8 cellular contexts compared by ENCODE assay signal in the genomic region with DNA sequence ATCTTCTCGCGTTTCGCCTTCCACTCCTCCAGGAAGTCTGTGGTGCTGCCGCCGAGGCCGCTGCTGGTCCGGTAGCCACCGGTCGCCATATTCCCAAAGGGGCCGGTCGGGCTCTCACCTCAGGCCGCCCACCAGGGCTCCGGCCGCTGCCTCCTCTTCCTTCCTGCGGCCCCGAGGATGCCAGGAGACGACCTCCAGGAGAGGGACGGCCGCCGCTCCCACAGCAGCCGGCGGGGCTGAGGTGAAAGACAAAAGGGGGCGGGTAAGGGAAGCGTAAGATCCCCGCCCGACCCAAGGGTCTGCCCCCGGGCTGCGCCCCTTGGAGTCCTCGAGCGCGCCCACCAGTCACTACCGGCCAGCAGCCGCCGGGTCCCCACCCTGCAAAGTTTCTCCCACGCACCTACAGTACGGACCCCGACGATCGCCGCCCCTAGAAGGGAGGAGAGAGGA. TPM values are rescaled to one million over a fixed set of nuclear protein-coding genes. Genes with fewer than 3 reads are reported as not detected.
DNase-seq lines count a peak whose midpoint lies in the region; ATAC-seq and TF ChIP-seq lines count a peak whose summit lies in the region.

No MANE protein-coding gene starts in this region.

- H3K9me3 Mint-ChIP-seq in Caco-2 (ENCODE audit: unreplicated experiment): no peaks in the 10 kb centered on the region

- H3K27ac ChIP-seq in trophoblast cell (ENCODE audit: low read depth, low read length): peak overlapping the region; percentile 100

- CTCF ChIA-PET in Caco-2 (lab: Charles Lee): interaction anchor here (0.7 to 1.5 kb wide), 8 partner anchors 25 to 282 kb away, joined by 3 to 9 read pairs (median 4); no protein-coding TSS in a partner anchor

- H3K4me1 ChIP-seq in Caco-2 (peaks cover 19% of the 10 kb centered on the region), trophoblast cell (ENCODE audit: control insufficient read depth in 1 of 2, insufficient read depth in 2 of 2, low read length in 2 of 2) (peaks cover 0 to 5% of the 10 kb centered on the region in 2 experiments)

- peak overlapping the region; percentile 57 for H2AK5ac ChIP-seq in trophoblast cell (ENCODE audit: low read length)

- H3K27me3 ChIP-seq in Caco-2 (replicated peaks; ENCODE audit: control insufficient read depth, insufficient read depth, low read length): no peaks in the 10 kb centered on the region
- no peaks in the 10 kb centered on the region for H3K27me3 ChIP-seq in trophoblast cell (ENCODE audit: insufficient read depth, low read length)

- peak overlapping the region; percentile 91 for H2BK120ac ChIP-seq in trophoblast cell (ENCODE audit: insufficient read depth, low read length, poor library complexity)

- peaks cover 24% of the 10 kb centered on the region for H3K79me1 ChIP-seq in trophoblast cell (ENCODE audit: low read length)

- DNase-seq in Caco-2: peak; percentile 61 to 65
- DNase-seq in SW480 (ENCODE audit: low spot score): peak; percentile 53
- no peak for DNase-seq in fibroblast of pulmonary artery (ENCODE audit: low read depth)
- peak; percentile 18 to 45 for DNase-seq in trophoblast cell
- no peak for DNase-seq in NCI-H1048 (lab: John Stamatoyannopoulos, UW)
- no peak for DNase-seq in activated effector memory CD4-positive, alpha-beta T cell treated with Interleukin-2 at 50 U/mL for 16 hours

- peak overlapping the region; percentile 90 for H3K27ac Mint-ChIP-seq in Caco-2 (ENCODE audit: unreplicated experiment)

- peak overlapping the region; percentile 84 for H3K4me2 ChIP-seq in trophoblast cell (ENCODE audit: low read length)

- H3K9me3 ChIP-seq in Caco-2 (no peaks in the 10 kb centered on the region), trophoblast cell (ENCODE audit: insufficient read depth, low read depth, low read length) (no peaks in the 10 kb centered on the region)

- H3K36me3 ChIP-seq in Caco-2 (ENCODE audit: control insufficient read depth, insufficient read depth, low read length) (no peaks in the 10 kb centered on the region), trophoblast cell (ENCODE audit: control insufficient read depth in 1 of 2, insufficient read depth in 2 of 2, low read length in 2 of 2) (no peaks in the 10 kb centered on the region)

- peak overlapping the region; percentile 51 for H3K9ac ChIP-seq in trophoblast cell (ENCODE audit: low read length)

- peak overlapping the region; percentile 83 for H4K8ac ChIP-seq in trophoblast cell (ENCODE audit: low read depth, low read length)

- peaks cover 29% of the 10 kb centered on the region for H3K4me1 Mint-ChIP-seq in Caco-2 (ENCODE audit: low read depth, unreplicated experiment)

- peak overlapping the region; percentile 99 for H3K18ac ChIP-seq in trophoblast cell (ENCODE audit: low read length)

- peak overlapping the region; percentile 89 for H3K4me3 Mint-ChIP-seq in Caco-2 (ENCODE audit: unreplicated experiment)

- peak overlapping the region; percentile 73 for H4K12ac ChIP-seq in trophoblast cell (ENCODE audit: low read depth, low read length)

- H2BK12ac ChIP-seq in trophoblast cell (ENCODE audit: low read length): no peak overlapping the region

- peak overlapping the region; percentile 58 for H3K14ac ChIP-seq in trophoblast cell (ENCODE audit: low read length)

- H3K4me3 ChIP-seq in Caco-2 (ENCODE audit: low read depth, low read length): peak overlapping the region; percentile 98
- peak overlapping the region; percentile 82 for H3K4me3 ChIP-seq in fibroblast of pulmonary artery (replicated peaks; ENCODE audit: low read depth, low read length)
- peak overlapping the region; percentile 99 for H3K4me3 ChIP-seq in trophoblast cell (ENCODE audit: low read depth, low read length)

- H2BK5ac ChIP-seq in trophoblast cell (ENCODE audit: low read depth, low read length, poor library complexity): peak overlapping the region; percentile 91

- H2AFZ ChIP-seq in trophoblast cell (ENCODE audit: insufficient read depth, low read length, poor library complexity): peak overlapping the region; percentile 82

- intact Hi-C loops in Caco-2 (cut with micrococcal nuclease; ENCODE audit: unreplicated experiment): loop anchor here (1.0 to 5.0 kb wide), 6 partner anchors 78 to 497 kb away; no protein-coding TSS in a partner anchor

- POLR2A ChIA-PET in Caco-2 (lab: Charles Lee): interaction anchor here (0.5 to 1.2 kb wide), 8 partner anchors 23 to 275 kb away, joined by 4 to 8 read pairs (median 6); no protein-coding TSS in a partner anchor

- H3K79me2 ChIP-seq in trophoblast cell (ENCODE audit: control insufficient read depth, insufficient read depth, low read length, poor library complexity): peaks cover 24% of the 10 kb centered on the region

- TF ChIP-seq CTCF in Caco-2 (IDR thresholded peaks at IDR 0.05; ENCODE audit: insufficient read depth in 1 of 2, low read depth in 1 of 2, low read length in 1 of 2, severe bottlenecking in 1 of 2, unreplicated experiment in 1 of 2) (no peak), fibroblast of pulmonary artery (IDR thresholded peaks at IDR 0.05; ENCODE audit: low read length, missing control alignments) (no peak)

- no TSS peak for BruUV-seq in Caco-2 (replicated peaks; lab: Mats Ljungman, UMichigan)

- H4K91ac ChIP-seq in trophoblast cell (ENCODE audit: low read depth, low read length): peak overlapping the region; percentile 99

- H3K27me3 Mint-ChIP-seq in Caco-2 (ENCODE audit: insufficient read depth, unreplicated experiment): no peaks in the 10 kb centered on the region

- no peak overlapping the region for H3K23ac ChIP-seq in trophoblast cell (ENCODE audit: low read length)

- ATAC-seq in GM19035 (IDR thresholded peaks at IDR 0.05; ENCODE audit: unreplicated experiment): peak; percentile 31
- ATAC-seq in HG03135 (IDR thresholded peaks at IDR 0.05; ENCODE audit: unreplicated experiment): peak; percentile 32

- peaks cover 45% of the 10 kb centered on the region for H3K36me3 Mint-ChIP-seq in Caco-2 (ENCODE audit: insufficient read depth, unreplicated experiment)

- WGBS in trophoblast cell (ENCODE audit: extremely low coverage, insufficient coverage, insufficient read length): no CpG with 5 or more reads among the region's 40 CpGs

- H3K4ac ChIP-seq in trophoblast cell (ENCODE audit: low read depth, low read length): peak overlapping the region; percentile 96

RNA-seq across cellular contexts. Expression of a gene that starts 0.6 kb away (rescaled TPM):
- total RNA-seq in Caco-2 (2022): 157 and 163 TPM in 2 replicates
- 63.9 and 76.7 TPM in 2 replicates for polyA plus RNA-seq in trophoblast cell (2013)

Comparison
In these comparisons a context has a peak if more than half of its experiments do, and no peak if none do; other contexts are left out.
1. DNase-seq: peak in Caco-2 (2 of 2), SW480 (single experiment) and trophoblast cell (2 of 2); none in fibroblast of pulmonary artery (single experiment), NCI-H1048 (single experiment) and activated effector memory CD4-positive, alpha-beta T cell treated with Interleukin-2 at 50 U/mL for 16 hours (single experiment).
2. Peak in every context shown above with its lines, with median percentiles within 50 percentile points of each other: H3K4me3 ChIP-seq.